9 cellular contexts compared by ENCODE assay signal in the genomic region with DNA sequence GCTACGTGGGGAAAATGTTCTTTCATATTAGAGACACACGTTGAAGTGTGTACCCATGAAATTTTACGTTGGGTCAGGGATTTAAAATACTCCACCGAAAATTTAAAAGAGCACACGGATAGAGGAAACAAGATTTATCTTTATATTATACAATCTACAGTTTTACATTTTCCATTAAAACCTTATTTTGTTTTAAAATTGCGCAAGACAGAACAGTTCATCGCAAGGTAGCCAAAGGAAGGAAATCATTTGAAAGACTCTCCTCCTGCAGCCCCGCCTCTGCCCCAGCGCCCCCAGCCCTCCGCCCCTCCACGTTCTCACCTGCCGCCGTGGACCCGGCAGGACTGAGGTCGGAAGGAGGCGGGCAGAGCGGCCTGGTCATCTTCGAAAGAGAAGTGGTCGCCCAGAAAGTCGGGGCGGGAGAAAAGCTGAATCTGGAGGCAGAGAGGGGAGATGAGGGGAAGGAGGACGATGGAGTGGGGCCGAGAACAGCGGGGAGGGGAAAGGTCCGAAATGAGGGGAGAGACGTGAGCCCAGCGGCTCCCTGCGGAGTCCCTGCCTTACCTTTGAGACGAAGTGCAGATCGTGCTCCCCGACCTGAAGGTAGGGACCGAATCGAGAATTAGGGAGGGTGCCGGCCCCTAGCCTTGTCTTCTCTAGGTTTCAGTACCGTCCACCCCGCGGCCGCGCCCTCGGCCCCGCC. TPM values are rescaled to one million over a fixed set of nuclear protein-coding genes. Genes with fewer than 3 reads are reported as not detected.
A peak's percentile ranks its signal among the peaks of the same experiment; 100 is the strongest.
DNase-seq lines count a peak whose midpoint lies in the region; ATAC-seq and TF ChIP-seq lines count a peak whose summit lies in the region.
"Had no signal": no experiment of that assay in that cellular context is flagged by ENCODE, and none has a peak within 500 bp of the region (broad histone marks: within the 10 kb centered on the region; RNA-seq: fewer than 3 reads in every experiment).

No MANE protein-coding gene starts in this region.

- H3K27me3 Mint-ChIP-seq in naive B cell = no peaks in the 10 kb centered on the region

- H3K4me1 Mint-ChIP-seq in naive B cell = peaks cover 8 to 17% (median 16%) of the 10 kb centered on the region in 3 donors

- TF ChIP-seq POLR2A in NB4 (IDR thresholded peaks at IDR 0.05; ENCODE audit: extremely low read depth, insufficient read length) = no peak

- H3K36me3 ChIP-seq in colonic mucosa = no peaks in the 10 kb centered on the region

- no peaks in the 10 kb centered on the region for H3K27me3 ChIP-seq in colonic mucosa

- peak overlapping the region in 2 of 6 donors; percentile 59 to 62 for H3K27ac Mint-ChIP-seq in naive B cell

- no peaks in the 10 kb centered on the region for H3K4me1 ChIP-seq in colonic mucosa

- H3K9me3 Mint-ChIP-seq in naive B cell = no peaks in the 10 kb centered on the region

- no peaks in the 10 kb centered on the region for H3K9me3 ChIP-seq in colonic mucosa

- H3K9ac ChIP-seq in colonic mucosa (ENCODE audit: low read depth in 2 of 2, low read length in 2 of 2) = peak overlapping the region in 1 of 2 donors; percentile 13

- DNase-seq in DMS114 treated with DMSO at 0.1 percent for 48 hours (lab: John Stamatoyannopoulos, UW; ENCODE audit: unreplicated experiment) = peak; percentile 29
- DNase-seq in NB4 (ENCODE audit: low read depth) = no peak
- DNase-seq in colonic mucosa = no peak
- no peak for DNase-seq in naive B cell
- no peak for DNase-seq in GM20000 (ENCODE audit: low spot score)
- no peak for DNase-seq in NCI-H526 treated with DMSO at 0.1 percent for 48 hours (lab: John Stamatoyannopoulos, UW)
- no peak for DNase-seq in T-helper 9 cell

- peak; percentile 3 to 5 for ATAC-seq in naive B cell (ENCODE audit: low read depth in 2 of 2)
- no peak for ATAC-seq in HG03565 (IDR thresholded peaks at IDR 0.05; ENCODE audit: unreplicated experiment)

- H3K4me3 Mint-ChIP-seq in naive B cell = peak overlapping the region; percentile 88 to 95 (median 92)

- intact Hi-C loops in colonic mucosa (cut with DNase I) = no loop called here

- H3K4me3 ChIP-seq in NB4 (ENCODE audit: low read depth, low read length) (peak overlapping the region; percentile 43), colonic mucosa (peak overlapping the region; percentile 54)

- no peaks in the 10 kb centered on the region for H3K36me3 Mint-ChIP-seq in naive B cell

- H3K27ac ChIP-seq in colonic mucosa = no peak overlapping the region

- no peak for TF ChIP-seq CTCF in NB4 (IDR thresholded peaks at IDR 0.05; ENCODE audit: low read depth, low read length)
- TF ChIP-seq CTCF in colonic mucosa (IDR thresholded peaks at IDR 0.05) = no peak
- TF ChIP-seq CTCF in GM20000 (IDR thresholded peaks at IDR 0.05; ENCODE audit: extremely low read depth, missing control alignments) = no peak

RNA-seq across cellular contexts. Expression of a gene that starts 18.0 kb away (rescaled TPM):
- total RNA-seq in colonic mucosa = 10 to 100 TPM; 12.8 to 30.3 TPM
- polyA plus RNA-seq in naive B cell (ENCODE audit: low read depth in 6 of 6) = 1 to 10 TPM in 2 of 6 donors, under 1 TPM in 4; 0.06 to 1.8 (median 0.70) TPM

RNA-seq across cellular contexts. Expression of a gene that starts 18.2 kb away (rescaled TPM):
- total RNA-seq in colonic mucosa = 10 to 100 TPM in 1 of 2 donors, 1 to 10 TPM in 1; 9.4 to 13.1 TPM
- polyA plus RNA-seq in naive B cell (ENCODE audit: low read depth in 6 of 6) = over 10,000 TPM; 10,565 to 16,920 (median 13,137) TPM
- total RNA-seq: M059J had no signal

RNA-seq across cellular contexts. Expression of a gene that starts 29.5 kb away (rescaled TPM):
- total RNA-seq in colonic mucosa = 10 to 100 TPM in 1 of 2 donors, 1 to 10 TPM in 1; 8.7 to 25.7 TPM
- 10 to 100 TPM in 2 of 6 donors, 1 to 10 TPM in 4; 4.3 to 15.7 (median 6.9) TPM for polyA plus RNA-seq in naive B cell (ENCODE audit: low read depth in 6 of 6)

RNA-seq across cellular contexts. Expression of a gene that starts 36.6 kb away (rescaled TPM):
- under 1 TPM in 1 of 2 donors, not detected in 1; 0.47 TPM for total RNA-seq in colonic mucosa
- not detected for polyA plus RNA-seq in naive B cell (ENCODE audit: low read depth in 6 of 6)
- total RNA-seq: M059J had no signal

RNA-seq across cellular contexts. Expression of a gene that starts 56.0 kb away (rescaled TPM):
- total RNA-seq in colonic mucosa = 100 to 1,000 TPM; 361 to 478 TPM
- 1,000 to 10,000 TPM in 2 of 6 donors, 100 to 1,000 TPM in 4; 624 to 1,205 (median 832) TPM for polyA plus RNA-seq in naive B cell (ENCODE audit: low read depth in 6 of 6)
